In genomic region chr19:30711296-30711695, GRCh38 we compare ENCODE assay signal across 19 cellular contexts.
A peak's percentile ranks its signal among the peaks of the same experiment; 100 is the strongest.
DNase-seq lines count a peak whose midpoint lies in the region; ATAC-seq, FAIRE-seq and TF ChIP-seq lines count a peak whose summit lies in the region.
"Had no signal": no experiment of that assay in that cellular context is flagged by ENCODE, and none has a peak within 500 bp of the region (broad histone marks: within the 10 kb centered on the region; RNA-seq: fewer than 3 reads in every experiment).

No MANE protein-coding gene starts in this region.

- peak; percentile 35 for DNase-seq in Daoy (ENCODE audit: low read depth)
- peak; percentile 27 for DNase-seq in NCI-H2107 (lab: John Stamatoyannopoulos, UW)
- no peak for DNase-seq in H1 (ENCODE audit: low read depth in 1 of 2, low spot score in 2 of 2)
- no peak for DNase-seq in GOT3 (lab: John Stamatoyannopoulos, UW)
- no peak for DNase-seq in T-helper 1 cell
- no peak for DNase-seq in T-helper 17 cell
- no peak for DNase-seq in mucosa of descending colon
- DNase-seq: activated CD4-positive, alpha-beta T cell treated with anti-CD3 and anti-CD28 coated beads for 48 hours; brain microvascular endothelial cell; CD4-positive, CD25-positive, alpha-beta regulatory T cell; KG1; NCI-H1048; psoas muscle; RPMI8226; spleen had no signal

- H4K5ac ChIP-seq in H1 (ENCODE audit: insufficient read length, low read depth, low read length) = no peak overlapping the region

- no peak overlapping the region for H2BK20ac ChIP-seq in H1 (ENCODE audit: low read length)

- intact Hi-C loops in mucosa of descending colon (cut with DNase I, micrococcal nuclease) = no loop called here

- no peak overlapping the region for H3K4me3 ChIP-seq in H1 (ENCODE audit: extremely low read depth in 1 of 4, insufficient read depth in 2 of 4, low read depth in 3 of 4, low read length in 4 of 4)
- H3K4me3 ChIP-seq in parathyroid adenoma (ENCODE audit: low read depth, low read length) = no peak overlapping the region
- H3K4me3 ChIP-seq in mucosa of descending colon = no peak overlapping the region
- H3K4me3 ChIP-seq: psoas muscle, spleen, suprapubic skin had no signal

- H3K79me1 ChIP-seq in H1 (ENCODE audit: low read depth, low read length) = no peaks in the 10 kb centered on the region

- H2BK12ac ChIP-seq in H1 (ENCODE audit: low read depth, low read length) = no peak overlapping the region

- no peak overlapping the region for H3K4me3 Mint-ChIP-seq in T-helper 17 cell
- H3K4me3 Mint-ChIP-seq: activated T-helper 17 cell treated with anti-CD3 and anti-CD28 coated beads, Interleukin-2, amount 50 U/mL, for 72 hours; CD4-positive, CD25-positive, alpha-beta regulatory T cell had no signal

- H3K27ac Mint-ChIP-seq in T-helper 17 cell = no peak overlapping the region
- H3K27ac Mint-ChIP-seq: activated T-helper 17 cell treated with anti-CD3 and anti-CD28 coated beads, Interleukin-2, amount 50 U/mL, for 72 hours; CD4-positive, CD25-positive, alpha-beta regulatory T cell had no signal

- peak overlapping the region; percentile 78; the same call in 1 of the 2 replicates for H2AFZ ChIP-seq in H1 (ENCODE audit: low read length)
- peak overlapping the region; percentile 68 for H2AFZ ChIP-seq in parathyroid adenoma

- TF ChIP-seq EP300 in H1 (IDR thresholded peaks at IDR 0.05; ENCODE audit: borderline replicate concordance in 1 of 2, low read depth in 2 of 2, low read length in 2 of 2) = no peak

- no peak overlapping the region for H3K14ac ChIP-seq in H1 (ENCODE audit: insufficient read length)

- H3K27me3 Mint-ChIP-seq in T-helper 17 cell = peaks cover 49% of the 10 kb centered on the region

- H3K4me2 ChIP-seq in H1 (ENCODE audit: insufficient read depth in 1 of 2, low read depth in 2 of 2, low read length in 2 of 2) (no peak overlapping the region), parathyroid adenoma (ENCODE audit: low read length) (peak overlapping the region; percentile 33)

- no peak overlapping the region for H4K91ac ChIP-seq in H1 (replicated peaks; ENCODE audit: insufficient read length, low read length)

- CTCF ChIA-PET in H1 (lab: Charles Lee; ENCODE audit: partially characterized antibody) = interaction anchor here (0.6 to 1.8 kb wide), 8 partner anchors 8 to 1606 kb away, joined by 3 to 8 read pairs (median 4); no protein-coding TSS in a partner anchor

- FAIRE-seq in H1 (lab: Jason Lieb, UNC) = no peak
- FAIRE-seq: keratinocyte had no signal

- no peaks in the 10 kb centered on the region for H3K23me2 ChIP-seq in H1 (ENCODE audit: low read depth, low read length)

- 80% methylated on average over 17 of the region's 17 CpGs; no CpG with 5 or more reads in 1 of the 2 experiments for WGBS in H1 (ENCODE audit: extremely low coverage in 1 of 2, insufficient coverage in 1 of 2, insufficient read length in 1 of 2, insufficient replicate concordance in 2 of 2, low coverage in 1 of 2, low lambda C conversion rate in 2 of 2, missing lambda C conversion rate in 1 of 2), 2 experiments

- H3K9me3 ChIP-seq in H1 (ENCODE audit: insufficient read depth in 2 of 2, low read depth in 1 of 2, low read length in 1 of 2) = no peaks in the 10 kb centered on the region
- H3K9me3 ChIP-seq in parathyroid adenoma (ENCODE audit: control insufficient read depth, low read length) = no peaks in the 10 kb centered on the region
- H3K9me3 ChIP-seq in T-helper 17 cell (ENCODE audit: control insufficient read depth, low read length, poor library complexity, severe bottlenecking) = no peaks in the 10 kb centered on the region
- no peaks in the 10 kb centered on the region for H3K9me3 ChIP-seq in mucosa of descending colon
- H3K9me3 ChIP-seq: psoas muscle, spleen, suprapubic skin had no signal

- H2BK15ac ChIP-seq in H1 (ENCODE audit: low read length) = no peak overlapping the region

- H2BK5ac ChIP-seq in H1 (ENCODE audit: low read depth, low read length) = no peak overlapping the region

- H3K36me3 ChIP-seq in H1 (ENCODE audit: control insufficient read depth in 2 of 4, insufficient read depth in 4 of 4, low read length in 3 of 4) = no peaks in the 10 kb centered on the region
- H3K36me3 ChIP-seq in parathyroid adenoma (ENCODE audit: control insufficient read depth, insufficient read depth, low read length) = no peaks in the 10 kb centered on the region
- no peaks in the 10 kb centered on the region for H3K36me3 ChIP-seq in mucosa of descending colon (ENCODE audit: low read depth)
- H3K36me3 ChIP-seq: brain microvascular endothelial cell, spleen, suprapubic skin had no signal

- no peaks in the 10 kb centered on the region for H3K36me3 Mint-ChIP-seq in T-helper 17 cell (ENCODE audit: low read depth)
- H3K36me3 Mint-ChIP-seq: CD4-positive, CD25-positive, alpha-beta regulatory T cell had no signal

- no peak for TF ChIP-seq RAD21 in H1 (IDR thresholded peaks at IDR 0.05 in 1 of 2, conservative IDR thresholded peaks at IDR 0.05 in 1 of 2; ENCODE audit: low read depth in 2 of 2, low read length in 2 of 2)

- H3K56ac ChIP-seq in H1 (replicated peaks; ENCODE audit: insufficient read length, low read depth, low read length) = no peak overlapping the region

- H3K9ac ChIP-seq in H1 (replicated peaks in 1 of 4; ENCODE audit: extremely low read depth in 1 of 4, low read depth in 3 of 4, low read length in 3 of 4) (no peak overlapping the region), parathyroid adenoma (no peak overlapping the region)

- H3K4me1 Mint-ChIP-seq in T-helper 17 cell = no peaks in the 10 kb centered on the region
- H3K4me1 Mint-ChIP-seq: activated T-helper 17 cell treated with anti-CD3 and anti-CD28 coated beads, Interleukin-2, amount 50 U/mL, for 72 hours; CD4-positive, CD25-positive, alpha-beta regulatory T cell had no signal

- no peak overlapping the region for H2AK5ac ChIP-seq in H1 (ENCODE audit: low read depth, low read length)

- H3K18ac ChIP-seq in H1 (ENCODE audit: extremely low read depth, low read length) = no peak overlapping the region

- TF ChIP-seq CTCF in H1 (IDR thresholded peaks at IDR 0.05; ENCODE audit: control extremely low read depth in 1 of 3, insufficient read depth in 1 of 3, low read depth in 1 of 3, low read length in 3 of 3) = no peak
- TF ChIP-seq CTCF in parathyroid adenoma (IDR thresholded peaks at IDR 0.05) = no peak
- TF ChIP-seq CTCF in mucosa of descending colon (IDR thresholded peaks at IDR 0.05) = no peak

- ATAC-seq in T-helper 17 cell = no peak
- no peak for ATAC-seq in mucosa of descending colon
- ATAC-seq: activated T-helper 17 cell treated with anti-CD3 and anti-CD28 coated beads, Interleukin-2, amount 50 U/mL, for 72 hours had no signal

- no peak overlapping the region for H4K8ac ChIP-seq in H1 (ENCODE audit: extremely low read depth, insufficient read depth, low read length)

- H3K23ac ChIP-seq in H1 (ENCODE audit: insufficient read length) = no peak overlapping the region

- POLR2A ChIA-PET in H1 (lab: Charles Lee; ENCODE audit: partially characterized antibody) = interaction anchor here (0.7 kb wide), 1 partner anchor 14 kb away, joined by 3 read pairs; no protein-coding TSS in a partner anchor

- H3K4ac ChIP-seq in H1 (replicated peaks; ENCODE audit: insufficient read length, low read depth, low read length) = no peak overlapping the region

- no peak for TF ChIP-seq POLR2A in H1 (IDR thresholded peaks at IDR 0.05; ENCODE audit: control extremely low read depth in 1 of 2, low read depth in 2 of 2, low read length in 2 of 2)

- no peaks in the 10 kb centered on the region for H4K20me1 ChIP-seq in H1 (replicated peaks in 1 of 2; ENCODE audit: control insufficient read depth in 1 of 2, insufficient read depth in 2 of 2, low read length in 2 of 2)

- H3K27me3 ChIP-seq in H1 (replicated peaks in 1 of 4; ENCODE audit: control insufficient read depth in 3 of 4, extremely low read depth in 1 of 4, insufficient read depth in 3 of 4, low read length in 3 of 4) = no peaks in the 10 kb centered on the region
- H3K27me3 ChIP-seq in parathyroid adenoma (ENCODE audit: control insufficient read depth, insufficient read depth, low read length) = no peaks in the 10 kb centered on the region
- H3K27me3 ChIP-seq: brain microvascular endothelial cell had no signal

- H3K27ac ChIP-seq in H1 (ENCODE audit: low read depth, low read length) (no peak overlapping the region), parathyroid adenoma (no peak overlapping the region)
- H3K27ac ChIP-seq: brain microvascular endothelial cell, psoas muscle, spleen, suprapubic skin had no signal

- H2BK120ac ChIP-seq in H1 (replicated peaks; ENCODE audit: low read depth, low read length) = no peak overlapping the region

- H3K4me1 ChIP-seq in H1 (replicated peaks in 1 of 4; ENCODE audit: control insufficient read depth in 3 of 4, insufficient read depth in 4 of 4, low read length in 3 of 4) (peaks cover 0 to 3% (median 2%) of the 10 kb centered on the region in 4 experiments; a peak in 3 of 7 replicates), parathyroid adenoma (no peaks in the 10 kb centered on the region), mucosa of descending colon (ENCODE audit: low read depth) (no peaks in the 10 kb centered on the region)
- H3K4me1 ChIP-seq: psoas muscle, spleen, suprapubic skin had no signal

- H3K79me2 ChIP-seq in H1 (ENCODE audit: control insufficient read depth in 1 of 2, insufficient read depth in 2 of 2, low read length in 2 of 2) (no peaks in the 10 kb centered on the region), parathyroid adenoma (no peaks in the 10 kb centered on the region)

TF ChIP-seq in H1, 55 proteins besides CTCF, POLR2A, EP300 and RAD21 (continues in another document):
- TF ChIP-seq RBBP5 (IDR thresholded peaks at IDR 0.05; ENCODE audit: borderline replicate concordance, low read depth, low read length) = no peak
- TF ChIP-seq POU5F1 (IDR thresholded peaks at IDR 0.05; ENCODE audit: low read depth, low read length) = no peak
- no peak for TF ChIP-seq CEBPB (IDR thresholded peaks at IDR 0.05; ENCODE audit: low read depth, low read length)
- no peak for TF ChIP-seq RXRA (IDR thresholded peaks at IDR 0.05; ENCODE audit: insufficient read depth, low read depth, low read length)
- TF ChIP-seq CHD2 (IDR thresholded peaks at IDR 0.05; ENCODE audit: low read length) = no peak
- no peak for TF ChIP-seq SRF (IDR thresholded peaks at IDR 0.05; ENCODE audit: low read depth, low read length)
- TF ChIP-seq CREB1 (IDR thresholded peaks at IDR 0.05) = no peak
- no peak for TF ChIP-seq FOSL1 (IDR thresholded peaks at IDR 0.05; ENCODE audit: insufficient read depth, low read depth, low read length)
- TF ChIP-seq BCL11A (IDR thresholded peaks at IDR 0.05; ENCODE audit: low read depth in 2 of 2, low read length in 2 of 2) = no peak

Comparison
In these comparisons a context has a peak if more than half of its experiments do, and no peak if none do; other contexts are left out.
1. DNase-seq: peak in Daoy (single experiment) and NCI-H2107 (single experiment); none in H1 (0 of 2), GOT3 (single experiment), T-helper 1 cell (0 of 5), T-helper 17 cell (0 of 3) and mucosa of descending colon (0 of 3).